1 cellular context compared by ENCODE assay signal in the genomic region with DNA sequence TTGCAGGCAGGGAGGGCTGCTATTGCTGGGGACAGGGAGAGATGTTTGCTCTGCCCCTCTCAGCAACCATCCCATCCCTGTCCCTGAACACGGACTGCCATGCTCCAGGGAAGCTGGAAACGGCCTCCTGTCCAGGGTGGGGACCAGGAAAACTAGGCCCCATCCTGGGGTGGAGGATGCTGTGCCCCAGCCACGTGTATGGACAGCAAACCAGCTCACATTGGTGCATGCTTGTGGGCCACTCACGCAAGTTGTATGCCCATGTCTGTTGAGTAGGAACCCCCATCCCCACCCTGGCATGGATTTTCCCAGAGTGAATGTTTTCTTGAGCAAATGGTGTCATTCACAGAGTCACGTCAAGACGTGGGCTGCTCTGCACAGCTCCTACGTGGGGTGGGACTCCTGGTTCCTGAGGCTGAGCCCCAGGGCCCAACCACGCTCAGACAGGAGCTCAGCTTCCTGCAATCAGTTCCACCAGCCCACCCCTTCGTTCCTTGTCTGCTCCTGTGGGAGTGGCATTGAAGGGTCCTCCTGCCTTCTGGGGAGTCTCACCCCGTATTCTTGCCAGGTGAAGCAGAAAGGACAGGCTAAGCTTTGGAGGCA.
TF ChIP-seq lines count a peak whose summit lies in the region.

No MANE protein-coding gene starts in this region.

TF ChIP-seq in GM23338, 12 proteins besides CTCF, POLR2A, EP300 and RAD21 (continued from another document):
- TF ChIP-seq REST (IDR thresholded peaks at IDR 0.05; ENCODE audit: unreplicated experiment), result no peak
TF ChIP-seq in GM23338: peak in this region for 0.
